In the genomic region with DNA sequence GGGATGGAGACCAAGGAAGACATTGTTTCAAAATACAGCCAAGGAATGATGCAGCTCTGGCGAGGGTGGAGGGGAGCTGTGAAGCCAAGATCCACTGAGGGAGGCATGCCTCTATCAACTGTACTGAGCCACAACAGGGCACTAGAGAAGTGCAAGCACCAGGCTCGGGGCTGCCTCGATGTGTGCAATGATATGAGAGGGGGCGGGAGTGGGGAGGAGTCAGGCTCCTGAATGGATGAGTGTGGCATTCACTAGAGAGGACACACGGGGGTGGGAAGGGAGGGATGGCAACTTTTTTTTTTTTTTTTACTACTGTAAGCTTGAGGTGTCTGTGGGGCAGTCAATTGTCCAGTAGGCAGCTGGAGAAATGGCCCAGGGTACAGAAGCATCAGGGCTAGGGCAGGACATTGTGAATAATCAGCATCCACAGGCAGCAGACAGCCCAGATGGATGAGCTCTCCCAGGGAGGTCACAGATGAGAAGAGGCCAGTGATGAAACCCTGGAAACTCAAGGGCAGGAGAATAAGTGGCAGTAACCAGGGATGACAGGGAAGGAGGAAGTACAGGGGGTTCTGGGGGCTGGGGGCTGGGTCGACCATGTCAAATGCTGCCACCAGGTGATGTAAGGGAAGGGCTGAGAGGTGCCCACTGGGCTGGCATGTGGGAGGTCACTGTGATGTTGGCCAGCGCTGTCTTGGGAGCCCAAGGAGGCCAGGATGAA, we compare ENCODE assay signal across 19 cellular contexts. TPM values are rescaled to one million over a fixed set of nuclear protein-coding genes. Genes with fewer than 3 reads are reported as not detected.
DNase-seq lines count a peak whose midpoint lies in the region; ATAC-seq and TF ChIP-seq lines count a peak whose summit lies in the region.
"Had no signal": no experiment of that assay in that cellular context is flagged by ENCODE, and none has a peak within 500 bp of the region (broad histone marks: within the 10 kb centered on the region; RNA-seq: fewer than 3 reads in every experiment).

No MANE protein-coding gene starts in this region.

- intact Hi-C loops in right cardiac atrium (cut with DNase I) (no loop called here), Right ventricle myocardium inferior (cut with DNase I) (no loop called here), uterus (cut with DNase I; ENCODE audit: low total_unique reads) (no loop called here)

- no peaks in the 10 kb centered on the region for H3K36me3 ChIP-seq in uterus

- DNase-seq in right cardiac atrium = no peak
- no peak for DNase-seq in Right ventricle myocardium inferior (ENCODE audit: missing footprints)
- DNase-seq in uterus = no peak
- DNase-seq in D341Med (ENCODE audit: low spot score) = no peak
- DNase-seq: activated CD4-positive, alpha-beta T cell treated with anti-CD3 and anti-CD28 coated beads, Interleukin-2, amount 50 U/mL, for 1 hour; activated gamma-delta T cell treated with Interleukin-2 at 50 U/mL for 16 hours; AML-193; DMS79; mesendoderm; NCI-H1105 treated with DMSO at 0.1 percent for 48 hours; NCI-H510A; PC-3; posterior cingulate gyrus; T-cell had no signal

- H3K9me3 ChIP-seq in right cardiac atrium (ENCODE audit: control insufficient read depth, low read length) = no peaks in the 10 kb centered on the region
- no peaks in the 10 kb centered on the region for H3K9me3 ChIP-seq in uterus

- H3K4me3 ChIP-seq in right cardiac atrium (ENCODE audit: low read length) (no peak overlapping the region), uterus (no peak overlapping the region)

- H3K27me3 ChIP-seq in right cardiac atrium (ENCODE audit: control insufficient read depth, insufficient read depth) (no peaks in the 10 kb centered on the region), uterus (no peaks in the 10 kb centered on the region)

- ATAC-seq in right cardiac atrium = no peak
- ATAC-seq in Right ventricle myocardium inferior = no peak
- ATAC-seq in GM19463 (IDR thresholded peaks at IDR 0.05; ENCODE audit: unreplicated experiment) = no peak
- ATAC-seq in GM21528 (IDR thresholded peaks at IDR 0.05; ENCODE audit: low FRiP score, unreplicated experiment) = no peak
- ATAC-seq: PC-3, T-cell had no signal

- H3K36me3 Mint-ChIP-seq in brain (no peaks in the 10 kb centered on the region), nephron (ENCODE audit: low read depth) (no peaks in the 10 kb centered on the region)

- H3K27ac Mint-ChIP-seq in brain = peak overlapping the region; percentile 64 to 83 (median 77)
- H3K27ac Mint-ChIP-seq in nephron = peak overlapping the region; percentile 2 to 99 (median 75)

- H3K4me3 Mint-ChIP-seq in brain (no peak overlapping the region), nephron (peak overlapping the region in 1 of 3 experiments; percentile 45)
- H3K4me3 Mint-ChIP-seq: central memory CD8-positive, alpha-beta T cell; T-cell had no signal

- H3K4me1 Mint-ChIP-seq in brain = peaks cover 66% of the 10 kb centered on the region
- H3K4me1 Mint-ChIP-seq in nephron = peaks cover 61% of the 10 kb centered on the region

- H3K9me3 Mint-ChIP-seq in brain (no peaks in the 10 kb centered on the region), nephron (no peaks in the 10 kb centered on the region)
- H3K9me3 Mint-ChIP-seq: central memory CD8-positive, alpha-beta T cell; T-cell had no signal

- H3K4me1 ChIP-seq in right cardiac atrium (ENCODE audit: control insufficient read depth, insufficient read depth, low read length) (peaks cover 50% of the 10 kb centered on the region), uterus (peaks cover 7 to 25% of the 10 kb centered on the region in 2 donors)

- no peak for TF ChIP-seq POLR2A in uterus (IDR thresholded peaks at IDR 0.05)

- H3K27ac ChIP-seq in right cardiac atrium (ENCODE audit: low read length) (peak overlapping the region; percentile 78), uterus (peak overlapping the region; percentile 8 to 77)

- no peak for TF ChIP-seq CTCF in brain (conservative IDR thresholded peaks at IDR 0.05)
- TF ChIP-seq CTCF in nephron (IDR thresholded peaks at IDR 0.05; ENCODE audit: unreplicated experiment in 3 of 3) = no peak
- no peak for TF ChIP-seq CTCF in uterus (IDR thresholded peaks at IDR 0.05)

- H3K27me3 Mint-ChIP-seq in brain (no peaks in the 10 kb centered on the region), nephron (ENCODE audit: low read depth) (no peaks in the 10 kb centered on the region)
- H3K27me3 Mint-ChIP-seq: central memory CD8-positive, alpha-beta T cell; T-cell had no signal

- WGBS in right cardiac atrium = 47% methylated on average over 7 of the region's 7 CpGs

RNA-seq across cellular contexts. Expression of a gene that starts 5.9 kb away (rescaled TPM):
- total RNA-seq in right cardiac atrium = 10 to 100 TPM; 14.9 to 19.0 (median 17.8) TPM
- polyA plus RNA-seq in right cardiac atrium = 24.3 TPM
- 31.2 TPM for total RNA-seq in Right ventricle myocardium inferior
- 40.5 TPM for polyA plus RNA-seq in brain (ENCODE audit: insufficient read depth, low read depth, low replicate concordance)
- total RNA-seq in uterus = 10 to 100 TPM in 2 of 4 donors, 1 to 10 TPM in 2; 4.4 to 16.6 (median 8.3) TPM

RNA-seq across cellular contexts. Expression of a gene that starts 8.3 kb away (rescaled TPM):
- 10 to 100 TPM; 21.9 to 35.4 (median 26.6) TPM for total RNA-seq in right cardiac atrium
- polyA plus RNA-seq in right cardiac atrium = 18.1 TPM
- 22.3 TPM for total RNA-seq in Right ventricle myocardium inferior
- 37.7 TPM for polyA plus RNA-seq in brain (ENCODE audit: insufficient read depth, low read depth, low replicate concordance)
- 100 to 1,000 TPM in 2 of 4 donors, 10 to 100 TPM in 2; 39.0 to 118 (median 78.3) TPM for total RNA-seq in uterus

RNA-seq across cellular contexts. Expression of a gene that starts 60.0 kb away (rescaled TPM):
- total RNA-seq in right cardiac atrium (10 to 100 TPM; 17.4 to 41.0 (median 18.6) TPM), Right ventricle myocardium inferior (15.9 TPM), uterus (10 to 100 TPM; 19.4 to 68.4 (median 33.1) TPM)
- polyA plus RNA-seq in right cardiac atrium (29.8 TPM), brain (ENCODE audit: insufficient read depth, low read depth, low replicate concordance) (6.0 TPM)
